In genomic region chr16:1645914-1646525, GRCh38 we compare ENCODE assay signal across 8 cellular contexts. TPM values are rescaled to one million over a fixed set of nuclear protein-coding genes. Genes with fewer than 3 reads are reported as not detected.
DNase-seq lines count a peak whose midpoint lies in the region; ATAC-seq, FAIRE-seq and TF ChIP-seq lines count a peak whose summit lies in the region.

No MANE protein-coding gene starts in this region.

- no peak overlapping the region for H3K27ac Mint-ChIP-seq in glutamatergic neuron (ENCODE audit: unreplicated experiment)

- no peak for FAIRE-seq in D721Med (lab: Jason Lieb, UNC)

- DNase-seq in activated gamma-delta T cell treated with Interleukin-2 at 50 U/mL for 16 hours (peak; percentile 36), activated gamma-delta T cell (lab: John Stamatoyannopoulos, UW) (no peak), kidney tubule cell (ENCODE audit: low spot score) (peak; percentile 45), D721Med (ENCODE audit: insufficient read length, low spot score) (no peak), glutamatergic neuron (no peak), NCI-H128 (lab: John Stamatoyannopoulos, UW; ENCODE audit: unreplicated experiment) (no peak)
- peak; percentile 57 for DNase-seq in activated CD8-positive, alpha-beta memory T cell treated with anti-CD3 and anti-CD28 coated beads, Interleukin-2, amount 50 U/mL, for 48 hours

- no peak overlapping the region for H3K4me3 Mint-ChIP-seq in glutamatergic neuron (ENCODE audit: unreplicated experiment)

- no peaks in the 10 kb centered on the region for H3K4me1 Mint-ChIP-seq in glutamatergic neuron (ENCODE audit: low read depth, unreplicated experiment)

- peaks cover 7% of the 10 kb centered on the region for H3K27me3 Mint-ChIP-seq in glutamatergic neuron (ENCODE audit: unreplicated experiment)

- TF ChIP-seq CTCF in D721Med (IDR thresholded peaks at IDR 0.05; ENCODE audit: insufficient read depth, missing control alignments) (no peak), glutamatergic neuron (IDR thresholded peaks at IDR 0.05; ENCODE audit: partially characterized antibody, unreplicated experiment) (no peak)

- H3K9me3 Mint-ChIP-seq in glutamatergic neuron (ENCODE audit: unreplicated experiment): peaks cover 2% of the 10 kb centered on the region

- ATAC-seq in GM21723 (IDR thresholded peaks at IDR 0.05; ENCODE audit: unreplicated experiment): no peak

- H3K36me3 Mint-ChIP-seq in glutamatergic neuron (ENCODE audit: unreplicated experiment): peaks cover 5% of the 10 kb centered on the region

RNA-seq across cellular contexts. Expression of gene JPT2, which starts 32.1 kb away (rescaled TPM):
- total RNA-seq in glutamatergic neuron (ENCODE audit: unreplicated experiment): 72.9 TPM

RNA-seq across cellular contexts. Expression of gene CRAMP1, which starts 33.9 kb away (rescaled TPM):
- total RNA-seq in glutamatergic neuron (ENCODE audit: unreplicated experiment): 52.4 TPM

RNA-seq across cellular contexts. Expression of gene IFT140, which starts 34.1 kb away (rescaled TPM):
- total RNA-seq in glutamatergic neuron (ENCODE audit: unreplicated experiment): 33.4 TPM

RNA-seq across cellular contexts. Expression of gene MAPK8IP3, which starts 60.0 kb away (rescaled TPM):
- total RNA-seq in glutamatergic neuron (ENCODE audit: unreplicated experiment): 281 TPM

Comparison
In these comparisons a context has a peak if more than half of its experiments do, and no peak if none do; other contexts are left out.
1. DNase-seq: peak in activated gamma-delta T cell treated with Interleukin-2 at 50 U/mL for 16 hours (single experiment), activated CD8-positive, alpha-beta memory T cell treated with anti-CD3 and anti-CD28 coated beads, Interleukin-2, amount 50 U/mL, for 48 hours (single experiment) and kidney tubule cell (single experiment); none in activated gamma-delta T cell (single experiment), D721Med (single experiment), glutamatergic neuron (single experiment) and NCI-H128 (single experiment).